In genomic region chr2:46471-47345, GRCh38 we compare ENCODE assay signal across 8 cellular contexts. TPM values are rescaled to one million over a fixed set of nuclear protein-coding genes. Genes with fewer than 3 reads are reported as not detected.
DNase-seq lines count a peak whose midpoint lies in the region; ATAC-seq and TF ChIP-seq lines count a peak whose summit lies in the region.

A gene with protein sequence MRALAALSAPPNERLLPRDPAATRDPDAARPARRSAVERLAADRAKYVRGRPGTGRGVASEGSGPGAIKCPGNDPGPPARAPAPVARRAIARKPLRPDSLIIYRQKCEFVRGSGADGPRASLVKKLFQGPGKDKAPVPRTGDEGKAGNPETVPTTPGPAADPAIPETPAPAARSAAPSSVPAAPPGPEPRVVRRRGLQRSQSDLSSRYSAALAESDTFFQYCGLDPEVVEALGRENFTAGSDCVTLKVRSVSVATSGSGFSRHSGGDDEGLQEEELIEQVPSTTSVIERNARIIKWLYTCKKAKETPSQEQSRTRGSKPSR (minus strand): TSS chr2:46505. CDS start chr2:46385, 120 bp downstream.

- ATAC-seq in HG03175 (IDR thresholded peaks at IDR 0.05; ENCODE audit: unreplicated experiment) (no peak), HG03460 (IDR thresholded peaks at IDR 0.05; ENCODE audit: unreplicated experiment) (no peak)

- DNase-seq in HPDE6-E6E7 (ENCODE audit: extremely low spot score) (peak; percentile 70), ecto neural progenitor cell (ENCODE audit: low spot score) (peak; percentile 76), medulla oblongata (ENCODE audit: extremely low spot score) (peak; percentile 60), OCI-LY7 (ENCODE audit: low spot score) (no peak)
- peak; percentile 32 for DNase-seq in activated CD4-positive, alpha-beta T cell treated with anti-CD3 and anti-CD28 coated beads, Interleukin-2, amount 50 U/mL, for 1 hour
- peak; percentile 27 for DNase-seq in stimulated activated CD8-positive, alpha-beta memory T cell treated with anti-CD3 and anti-CD28 coated beads, Interleukin-4, amount 100 ng/mL, for 24 hours (ENCODE audit: low read depth)

- H4K20me1 ChIP-seq in OCI-LY7 (ENCODE audit: insufficient read depth, low read length): no peaks in the 10 kb centered on the region

- no peak within 1 kb of the TSS for H3K4me3 ChIP-seq in OCI-LY7 (ENCODE audit: low read depth, low read length, poor library complexity, severe bottlenecking)

- no peaks in the 10 kb centered on the region for H3K9me2 ChIP-seq in OCI-LY7 (ENCODE audit: insufficient read depth, low read length)

- H2AFZ ChIP-seq in OCI-LY7 (ENCODE audit: low read length): no peak within 1 kb of the TSS

- no peaks in the 10 kb centered on the region for H3K79me2 ChIP-seq in OCI-LY7 (ENCODE audit: insufficient read depth, low read depth, low read length)

- H3K36me3 ChIP-seq in OCI-LY7 (ENCODE audit: insufficient read depth, low read length): no peaks in the 10 kb centered on the region

- H3K4me2 ChIP-seq in OCI-LY7 (ENCODE audit: low read length): no peak within 1 kb of the TSS

- H3K4me1 ChIP-seq in OCI-LY7 (ENCODE audit: insufficient read depth, low read length, poor library complexity, severe bottlenecking): no peaks in the 10 kb centered on the region

- no peaks in the 10 kb centered on the region for H3K9me3 ChIP-seq in OCI-LY7 (ENCODE audit: low read length)

- CTCF ChIA-PET in OCI-LY7 (lab: Charles Lee; ENCODE audit: unreplicated experiment): no interaction called here

- no TSS peak for BruUV-seq in OCI-LY7 (replicated peaks; lab: Mats Ljungman, UMichigan)

- no peak within 1 kb of the TSS for H3K27ac ChIP-seq in OCI-LY7 (ENCODE audit: low read depth, low read length, poor library complexity, severe bottlenecking)

- intact Hi-C loops in OCI-LY7 (cut with micrococcal nuclease; ENCODE audit: unreplicated experiment): no loop called here

- TF ChIP-seq CTCF in OCI-LY7 (conservative IDR thresholded peaks at IDR 0.05; ENCODE audit: low read length): no peak

- POLR2A ChIA-PET in OCI-LY7 (lab: Charles Lee): no interaction called here

RNA-seq across cellular contexts. Expression of the gene that starts here (rescaled TPM):
- total RNA-seq in OCI-LY7 (2014; rRNA removed; shearing (Covaris generic)): not detected in 2 replicates
- not detected in 2 replicates for total RNA-seq in OCI-LY7 (2022)
